Comparison of ENCODE assay signal across 17 cellular contexts in the genomic region with DNA sequence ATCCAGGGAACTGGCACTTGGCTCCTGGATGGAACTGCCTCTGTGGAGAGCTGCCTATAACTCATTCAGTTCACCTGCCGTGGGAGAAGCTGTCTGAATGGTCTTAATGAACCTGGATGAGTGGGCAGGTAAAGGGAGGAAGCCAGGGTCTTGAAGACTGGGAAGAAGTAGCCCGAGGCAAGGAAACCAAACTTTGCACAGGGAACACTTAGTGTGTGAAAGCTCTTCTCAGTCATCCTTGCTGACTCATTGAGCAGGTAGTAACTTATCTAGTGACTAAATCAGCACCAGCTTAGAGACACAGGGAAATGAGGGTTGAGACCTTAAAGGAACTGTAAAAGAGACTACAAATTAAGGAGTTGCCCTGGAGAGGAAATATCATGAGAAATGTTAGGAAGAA. TPM values are rescaled to one million over a fixed set of nuclear protein-coding genes. Genes with fewer than 3 reads are reported as not detected.
DNase-seq lines count a peak whose midpoint lies in the region; ATAC-seq, FAIRE-seq and TF ChIP-seq lines count a peak whose summit lies in the region.
"Had no signal": no experiment of that assay in that cellular context is flagged by ENCODE, and none has a peak within 500 bp of the region (broad histone marks: within the 10 kb centered on the region; RNA-seq: fewer than 3 reads in every experiment).

No MANE protein-coding gene starts in this region.

- H3K36me3 Mint-ChIP-seq in activated naive CD4-positive, alpha-beta T cell treated with anti-CD3 and anti-CD28 coated beads, Interleukin-2, amount 50 U/mL, for 72 hours: peaks cover 0 to 6% of the 10 kb centered on the region in 2 donors
- peaks cover 6% of the 10 kb centered on the region for H3K36me3 Mint-ChIP-seq in activated naive CD4-positive, alpha-beta T cell treated with anti-CD3 and anti-CD28 coated beads, Interleukin-2, amount 10 ng/mL, durations not matched to agents 7 days and 5 days
- H3K36me3 Mint-ChIP-seq in T-helper 17 cell (ENCODE audit: low read depth): peaks cover 3% of the 10 kb centered on the region
- H3K36me3 Mint-ChIP-seq in activated CD8-positive, alpha-beta memory T cell treated with anti-CD3 and anti-CD28 coated beads, Interleukin-2, amount 10 ng/mL, durations not matched to agents 7 days and 5 days: peaks cover 3% of the 10 kb centered on the region

- WGBS in right cardiac atrium: 96% methylated on average over 2 of the region's 2 CpGs

- H3K27me3 Mint-ChIP-seq in activated naive CD4-positive, alpha-beta T cell treated with anti-CD3 and anti-CD28 coated beads, Interleukin-2, amount 10 ng/mL, durations not matched to agents 7 days and 5 days: no peaks in the 10 kb centered on the region
- H3K27me3 Mint-ChIP-seq in T-helper 17 cell: no peaks in the 10 kb centered on the region
- no peaks in the 10 kb centered on the region for H3K27me3 Mint-ChIP-seq in activated CD8-positive, alpha-beta memory T cell treated with anti-CD3 and anti-CD28 coated beads, Interleukin-2, amount 10 ng/mL, durations not matched to agents 7 days and 5 days
- H3K27me3 Mint-ChIP-seq: CD8-positive, alpha-beta memory T cell; naive B cell had no signal

- no peaks in the 10 kb centered on the region for H3K9me3 Mint-ChIP-seq in activated naive CD4-positive, alpha-beta T cell treated with anti-CD3 and anti-CD28 coated beads, Interleukin-2, amount 50 U/mL, for 72 hours
- H3K9me3 Mint-ChIP-seq in activated naive CD4-positive, alpha-beta T cell treated with anti-CD3 and anti-CD28 coated beads, Interleukin-2, amount 10 ng/mL, durations not matched to agents 7 days and 5 days: no peaks in the 10 kb centered on the region
- no peaks in the 10 kb centered on the region for H3K9me3 Mint-ChIP-seq in activated CD8-positive, alpha-beta memory T cell treated with anti-CD3 and anti-CD28 coated beads, Interleukin-2, amount 10 ng/mL, durations not matched to agents 7 days and 5 days (ENCODE audit: low read depth)
- H3K9me3 Mint-ChIP-seq: CD8-positive, alpha-beta memory T cell; naive B cell had no signal

- peak overlapping the region in 1 of 2 donors; percentile 26 for H3K27ac Mint-ChIP-seq in activated naive CD4-positive, alpha-beta T cell treated with anti-CD3 and anti-CD28 coated beads, Interleukin-2, amount 50 U/mL, for 72 hours
- no peak overlapping the region for H3K27ac Mint-ChIP-seq in activated naive CD4-positive, alpha-beta T cell treated with anti-CD3 and anti-CD28 coated beads, Interleukin-2, amount 10 ng/mL, durations not matched to agents 7 days and 5 days
- H3K27ac Mint-ChIP-seq in T-helper 17 cell: peak overlapping the region; percentile 71
- H3K27ac Mint-ChIP-seq in activated CD8-positive, alpha-beta memory T cell treated with anti-CD3 and anti-CD28 coated beads, Interleukin-2, amount 10 ng/mL, durations not matched to agents 7 days and 5 days: no peak overlapping the region
- H3K27ac Mint-ChIP-seq: activated CD8-positive, alpha-beta T cell treated with anti-CD3 and anti-CD28 coated beads, Interleukin-2, amount 10 ng/mL, durations not matched to agents 7 days and 5 days had no signal

- peak; percentile 32 to 43 for ATAC-seq in activated naive CD4-positive, alpha-beta T cell treated with anti-CD3 and anti-CD28 coated beads, Interleukin-2, amount 50 U/mL, for 72 hours
- no peak for ATAC-seq in T-helper 17 cell
- no peak for ATAC-seq in activated CD8-positive, alpha-beta memory T cell treated with anti-CD3 and anti-CD28 coated beads, Interleukin-2, amount 10 ng/mL, durations not matched to agents 7 days and 5 days
- no peak for ATAC-seq in right cardiac atrium
- ATAC-seq: activated CD8-positive, alpha-beta T cell treated with anti-CD3 and anti-CD28 coated beads, Interleukin-2, amount 10 ng/mL, durations not matched to agents 7 days and 5 days; left ventricle myocardium superior had no signal

- no peak overlapping the region for H3K27ac ChIP-seq in right cardiac atrium (ENCODE audit: low read length)
- H3K27ac ChIP-seq: colonic mucosa, SK-N-MC had no signal

- FAIRE-seq in GM12892 (lab: Jason Lieb, UNC): no peak

- no peak overlapping the region for H3K4me3 ChIP-seq in right cardiac atrium (ENCODE audit: low read length)
- H3K4me3 ChIP-seq: colonic mucosa, SK-N-MC had no signal

- H3K4me1 Mint-ChIP-seq in activated naive CD4-positive, alpha-beta T cell treated with anti-CD3 and anti-CD28 coated beads, Interleukin-2, amount 10 ng/mL, durations not matched to agents 7 days and 5 days: no peaks in the 10 kb centered on the region
- H3K4me1 Mint-ChIP-seq in T-helper 17 cell: peaks cover 11% of the 10 kb centered on the region
- no peaks in the 10 kb centered on the region for H3K4me1 Mint-ChIP-seq in activated CD8-positive, alpha-beta memory T cell treated with anti-CD3 and anti-CD28 coated beads, Interleukin-2, amount 10 ng/mL, durations not matched to agents 7 days and 5 days

- no peak for TF ChIP-seq POLR2A in GM12892 (IDR thresholded peaks at IDR 0.05; ENCODE audit: low read depth, low read length)

- no peaks in the 10 kb centered on the region for H3K27me3 ChIP-seq in right cardiac atrium (ENCODE audit: control insufficient read depth, insufficient read depth)
- H3K27me3 ChIP-seq: colonic mucosa had no signal

- no peak overlapping the region for H3K4me3 Mint-ChIP-seq in activated naive CD4-positive, alpha-beta T cell treated with anti-CD3 and anti-CD28 coated beads, Interleukin-2, amount 10 ng/mL, durations not matched to agents 7 days and 5 days
- H3K4me3 Mint-ChIP-seq in T-helper 17 cell: no peak overlapping the region
- no peak overlapping the region for H3K4me3 Mint-ChIP-seq in activated CD8-positive, alpha-beta memory T cell treated with anti-CD3 and anti-CD28 coated beads, Interleukin-2, amount 10 ng/mL, durations not matched to agents 7 days and 5 days
- H3K4me3 Mint-ChIP-seq: activated CD8-positive, alpha-beta T cell treated with anti-CD3 and anti-CD28 coated beads, Interleukin-2, amount 10 ng/mL, durations not matched to agents 7 days and 5 days; naive B cell had no signal

- CTCF ChIA-PET in activated naive CD4-positive, alpha-beta T cell treated with anti-CD3 and anti-CD28 coated beads, Interleukin-2, amount 10 ng/mL, durations not matched to agents 7 days and 5 days (lab: Charles Lee): interaction anchor here (1.0 kb wide), 1 partner anchor 8 kb away, joined by 4 read pairs; no protein-coding TSS in a partner anchor
- CTCF ChIA-PET in activated CD8-positive, alpha-beta memory T cell treated with anti-CD3 and anti-CD28 coated beads, Interleukin-2, amount 10 ng/mL, durations not matched to agents 7 days and 5 days (lab: Charles Lee): interaction anchor here (1.7 kb wide), 1 partner anchor 9 kb away, joined by 3 read pairs; no protein-coding TSS in a partner anchor

- no peak for DNase-seq in activated naive CD4-positive, alpha-beta T cell treated with anti-CD3 and anti-CD28 coated beads, Interleukin-2, amount 50 U/mL, for 72 hours (ENCODE audit: low spot score in 2 of 2)
- DNase-seq in activated naive CD4-positive, alpha-beta T cell treated with anti-CD3 and anti-CD28 coated beads, Interleukin-2, amount 10 ng/mL, durations not matched to agents 7 days and 5 days: no peak
- DNase-seq in T-helper 17 cell (no peak), iris pigment epithelial cell (ENCODE audit: low read depth) (peak; percentile 37), GM12892 (ENCODE audit: insufficient read length) (no peak), NCI-H1092 (lab: John Stamatoyannopoulos, UW) (no peak), right cardiac atrium (no peak)
- no peak for DNase-seq in activated CD8-positive, alpha-beta memory T cell treated with anti-CD3 and anti-CD28 coated beads, Interleukin-2, amount 10 ng/mL, durations not matched to agents 7 days and 5 days
- DNase-seq: activated CD8-positive, alpha-beta T cell treated with anti-CD3 and anti-CD28 coated beads, Interleukin-2, amount 10 ng/mL, durations not matched to agents 7 days and 5 days; anterior cingulate cortex; CD8-positive, alpha-beta memory T cell; colonic mucosa; GDM1; hippocampal formation; left ventricle myocardium superior; naive B cell had no signal

- peaks cover 4% of the 10 kb centered on the region for H3K4me1 ChIP-seq in right cardiac atrium (ENCODE audit: control insufficient read depth, insufficient read depth, low read length)
- H3K4me1 ChIP-seq: colonic mucosa had no signal

- intact Hi-C loops in right cardiac atrium (cut with DNase I): no loop called here

- H3K9me3 ChIP-seq in T-helper 17 cell (ENCODE audit: control insufficient read depth, low read length, poor library complexity, severe bottlenecking) (no peaks in the 10 kb centered on the region), right cardiac atrium (ENCODE audit: control insufficient read depth, low read length) (no peaks in the 10 kb centered on the region)
- H3K9me3 ChIP-seq: colonic mucosa had no signal

RNA-seq across cellular contexts. Expression of a gene that starts 9.9 kb away (rescaled TPM):
- total RNA-seq in activated naive CD4-positive, alpha-beta T cell treated with anti-CD3 and anti-CD28 coated beads, Interleukin-2, amount 50 U/mL, for 72 hours: under 1 TPM in 1 of 2 donors, not detected in 1; 0.51 TPM
- total RNA-seq in T-helper 17 cell (under 1 TPM; 0.34 to 0.57 TPM), right cardiac atrium (10 to 100 TPM in 1 of 4 donors, 1 to 10 TPM in 3; 3.5 to 13.8 (median 6.2) TPM)
- not detected for total RNA-seq in activated CD8-positive, alpha-beta memory T cell treated with anti-CD3 and anti-CD28 coated beads, Interleukin-2, amount 10 ng/mL, durations not matched to agents 7 days and 5 days
- polyA plus RNA-seq in GM12892 (2012; ENCODE audit: missing spikeins): 0.40 TPM
- 4.4 TPM for polyA plus RNA-seq in right cardiac atrium
- polyA plus RNA-seq: CD8-positive, alpha-beta memory T cell had no signal

Comparison
In these comparisons a context has a peak if more than half of its experiments do, and no peak if none do; other contexts are left out.
1. ATAC-seq: peak in activated naive CD4-positive, alpha-beta T cell treated with anti-CD3 and anti-CD28 coated beads, Interleukin-2, amount 50 U/mL, for 72 hours (2 of 2); none in T-helper 17 cell (single experiment), activated CD8-positive, alpha-beta memory T cell treated with anti-CD3 and anti-CD28 coated beads, Interleukin-2, amount 10 ng/mL, durations not matched to agents 7 days and 5 days (single experiment) and right cardiac atrium (0 of 2).